ENCODE assay signal across 23 cellular contexts in genomic region chr9:126144617-126145456, GRCh38.
A peak's percentile ranks its signal among the peaks of the same experiment; 100 is the strongest.
DNase-seq lines count a peak whose midpoint lies in the region; ATAC-seq and TF ChIP-seq lines count a peak whose summit lies in the region.
"Had no signal": no experiment of that assay in that cellular context is flagged by ENCODE, and none has a peak within 500 bp of the region (broad histone marks: within the 10 kb centered on the region; RNA-seq: fewer than 3 reads in every experiment).

No MANE protein-coding gene starts in this region.

- WGBS in lower leg skin, 2 donors: 67 to 76% methylated on average over 11 of the region's 11 CpGs

- TF ChIP-seq CTCF in lower leg skin (IDR thresholded peaks at IDR 0.05): no peak
- no peak for TF ChIP-seq CTCF in omental fat pad (IDR thresholded peaks at IDR 0.05)

- intact Hi-C loops in Right ventricle myocardium inferior (cut with DNase I) (no loop called here), left cardiac atrium (cut with DNase I) (no loop called here), Right ventricle myocardium superior (cut with DNase I) (no loop called here), lower leg skin (cut with DNase I; ENCODE audit: low total_unique reads) (no loop called here)

- ATAC-seq in Right ventricle myocardium inferior (peak; percentile 59), left cardiac atrium (no peak), Right ventricle myocardium superior (ENCODE audit: poor library complexity) (peak; percentile 87), omental fat pad (ENCODE audit: low FRiP score) (no peak), GM21526 (IDR thresholded peaks at IDR 0.05; ENCODE audit: low FRiP score, unreplicated experiment) (no peak)
- ATAC-seq: psoas muscle had no signal

- DNase-seq in Right ventricle myocardium inferior (ENCODE audit: missing footprints): no peak
- DNase-seq in left cardiac atrium: no peak
- DNase-seq in Right ventricle myocardium superior: no peak
- DNase-seq in lower leg skin (ENCODE audit: low spot score in 2 of 2): peak; percentile 4 to 17
- no peak for DNase-seq in omental fat pad (ENCODE audit: low spot score)
- DNase-seq in midbrain (lab: John Stamatoyannopoulos, UW): no peak
- no peak for DNase-seq in NOMO-1 treated with dmso at 0.1 percent for 144 hours (lab: John Stamatoyannopoulos, UW; ENCODE audit: unreplicated experiment)
- DNase-seq: activated CD4-positive, alpha-beta T cell treated with anti-CD3 and anti-CD28 coated beads for 48 hours; activated naive CD4-positive, alpha-beta T cell treated with Interleukin-2 at 50 U/mL for 16 hours; BE2C; COR-L47; IMR-90; NCI-H1436 treated with DMSO at 0.1 percent for 48 hours; NCI-H2171; NCI-H524; nephron progenitor cell; psoas muscle; small intestine; stimulated activated naive CD4-positive, alpha-beta T cell treated with Interleukin-2 at 50 U/mL for 16 hours; T-helper 2 cell; tibial artery had no signal

- TF ChIP-seq POLR2A in lower leg skin (IDR thresholded peaks at IDR 0.05): no peak

- no peak overlapping the region for H3K4me3 ChIP-seq in lower leg skin (ENCODE audit: low read depth, poor library complexity, severe bottlenecking)
- H3K4me3 ChIP-seq: psoas muscle, SK-N-MC, tibial artery had no signal

Comparison
In these comparisons a context has a peak if more than half of its experiments do, and no peak if none do; other contexts are left out.
1. ATAC-seq: peak in Right ventricle myocardium inferior (single experiment) and Right ventricle myocardium superior (single experiment); none in left cardiac atrium (0 of 2), omental fat pad (single experiment) and GM21526 (single experiment).
2. DNase-seq: peak in lower leg skin (2 of 2); none in Right ventricle myocardium inferior (single experiment), left cardiac atrium (single experiment), Right ventricle myocardium superior (single experiment), omental fat pad (single experiment), midbrain (single experiment) and NOMO-1 treated with dmso at 0.1 percent for 144 hours (single experiment).